In the genomic region with DNA sequence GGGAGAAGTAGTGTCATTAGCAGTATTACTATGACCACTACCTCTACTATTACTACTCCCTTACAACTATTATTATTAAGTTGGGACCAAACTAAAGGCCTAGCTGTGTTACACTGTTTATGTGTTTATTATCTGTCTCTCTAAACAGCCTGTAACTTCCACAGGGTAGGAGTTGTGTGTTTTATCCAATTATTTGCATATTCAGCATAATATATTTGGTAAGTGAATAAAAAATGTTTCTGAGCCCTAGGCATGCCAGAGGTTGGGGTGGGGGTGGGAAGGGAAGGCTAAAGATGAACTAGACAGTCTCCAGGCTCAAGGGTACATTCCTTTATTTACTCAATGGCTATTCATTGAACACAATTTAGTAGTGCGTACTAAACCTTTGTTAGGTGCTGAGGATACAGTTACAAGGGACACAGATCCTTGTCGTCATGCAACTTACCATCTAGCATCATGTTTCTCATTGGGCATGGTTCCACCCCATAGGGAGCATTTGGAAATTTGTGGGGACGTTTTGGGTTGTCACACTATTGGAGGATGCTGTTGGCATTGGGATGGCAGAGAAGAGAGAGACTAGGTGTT, we compare ENCODE assay signal across 2 cellular contexts.
TF ChIP-seq lines count a peak whose summit lies in the region.

No MANE protein-coding gene starts in this region.

TF ChIP-seq in K562, 482 proteins besides CTCF, POLR2A, EP300 and RAD21 (continued from another document):
- TF ChIP-seq, protein P1, sequence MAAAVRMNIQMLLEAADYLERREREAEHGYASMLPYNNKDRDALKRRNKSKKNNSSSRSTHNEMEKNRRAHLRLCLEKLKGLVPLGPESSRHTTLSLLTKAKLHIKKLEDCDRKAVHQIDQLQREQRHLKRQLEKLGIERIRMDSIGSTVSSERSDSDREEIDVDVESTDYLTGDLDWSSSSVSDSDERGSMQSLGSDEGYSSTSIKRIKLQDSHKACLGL (CRISPR knock-in tag; IDR thresholded peaks at IDR 0.05; ENCODE audit: borderline replicate concordance, poor library complexity, severe bottlenecking) = no peak
- TF ChIP-seq ZNF583 (CRISPR knock-in tag; IDR thresholded peaks at IDR 0.05) = no peak
- TF ChIP-seq HDAC8 (tag; IDR thresholded peaks at IDR 0.05) = no peak
- TF ChIP-seq, protein P2, sequence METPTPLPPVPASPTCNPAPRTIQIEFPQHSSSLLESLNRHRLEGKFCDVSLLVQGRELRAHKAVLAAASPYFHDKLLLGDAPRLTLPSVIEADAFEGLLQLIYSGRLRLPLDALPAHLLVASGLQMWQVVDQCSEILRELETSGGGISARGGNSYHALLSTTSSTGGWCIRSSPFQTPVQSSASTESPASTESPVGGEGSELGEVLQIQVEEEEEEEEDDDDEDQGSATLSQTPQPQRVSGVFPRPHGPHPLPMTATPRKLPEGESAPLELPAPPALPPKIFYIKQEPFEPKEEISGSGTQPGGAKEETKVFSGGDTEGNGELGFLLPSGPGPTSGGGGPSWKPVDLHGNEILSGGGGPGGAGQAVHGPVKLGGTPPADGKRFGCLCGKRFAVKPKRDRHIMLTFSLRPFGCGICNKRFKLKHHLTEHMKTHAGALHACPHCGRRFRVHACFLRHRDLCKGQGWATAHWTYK (CRISPR knock-in tag; IDR thresholded peaks at IDR 0.05) = no peak
- TF ChIP-seq, protein P3, sequence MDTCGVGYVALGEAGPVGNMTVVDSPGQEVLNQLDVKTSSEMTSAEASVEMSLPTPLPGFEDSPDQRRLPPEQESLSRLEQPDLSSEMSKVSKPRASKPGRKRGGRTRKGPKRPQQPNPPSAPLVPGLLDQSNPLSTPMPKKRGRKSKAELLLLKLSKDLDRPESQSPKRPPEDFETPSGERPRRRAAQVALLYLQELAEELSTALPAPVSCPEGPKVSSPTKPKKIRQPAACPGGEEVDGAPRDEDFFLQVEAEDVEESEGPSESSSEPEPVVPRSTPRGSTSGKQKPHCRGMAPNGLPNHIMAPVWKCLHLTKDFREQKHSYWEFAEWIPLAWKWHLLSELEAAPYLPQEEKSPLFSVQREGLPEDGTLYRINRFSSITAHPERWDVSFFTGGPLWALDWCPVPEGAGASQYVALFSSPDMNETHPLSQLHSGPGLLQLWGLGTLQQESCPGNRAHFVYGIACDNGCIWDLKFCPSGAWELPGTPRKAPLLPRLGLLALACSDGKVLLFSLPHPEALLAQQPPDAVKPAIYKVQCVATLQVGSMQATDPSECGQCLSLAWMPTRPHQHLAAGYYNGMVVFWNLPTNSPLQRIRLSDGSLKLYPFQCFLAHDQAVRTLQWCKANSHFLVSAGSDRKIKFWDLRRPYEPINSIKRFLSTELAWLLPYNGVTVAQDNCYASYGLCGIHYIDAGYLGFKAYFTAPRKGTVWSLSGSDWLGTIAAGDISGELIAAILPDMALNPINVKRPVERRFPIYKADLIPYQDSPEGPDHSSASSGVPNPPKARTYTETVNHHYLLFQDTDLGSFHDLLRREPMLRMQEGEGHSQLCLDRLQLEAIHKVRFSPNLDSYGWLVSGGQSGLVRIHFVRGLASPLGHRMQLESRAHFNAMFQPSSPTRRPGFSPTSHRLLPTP (IDR thresholded peaks at IDR 0.05; ENCODE audit: borderline replicate concordance, extremely low read depth, insufficient read length) = no peak
- no peak for TF ChIP-seq ZNF24 (IDR thresholded peaks at IDR 0.05)
- no peak for TF ChIP-seq BCL6 (CRISPR knock-in tag; IDR thresholded peaks at IDR 0.05)
- TF ChIP-seq NR3C1 (CRISPR knock-in tag; IDR thresholded peaks at IDR 0.05) = no peak

TF ChIP-seq in HepG2, 621 proteins besides CTCF, POLR2A, EP300 and RAD21 (continued from another document and continues in another):
- TF ChIP-seq, protein P4, sequence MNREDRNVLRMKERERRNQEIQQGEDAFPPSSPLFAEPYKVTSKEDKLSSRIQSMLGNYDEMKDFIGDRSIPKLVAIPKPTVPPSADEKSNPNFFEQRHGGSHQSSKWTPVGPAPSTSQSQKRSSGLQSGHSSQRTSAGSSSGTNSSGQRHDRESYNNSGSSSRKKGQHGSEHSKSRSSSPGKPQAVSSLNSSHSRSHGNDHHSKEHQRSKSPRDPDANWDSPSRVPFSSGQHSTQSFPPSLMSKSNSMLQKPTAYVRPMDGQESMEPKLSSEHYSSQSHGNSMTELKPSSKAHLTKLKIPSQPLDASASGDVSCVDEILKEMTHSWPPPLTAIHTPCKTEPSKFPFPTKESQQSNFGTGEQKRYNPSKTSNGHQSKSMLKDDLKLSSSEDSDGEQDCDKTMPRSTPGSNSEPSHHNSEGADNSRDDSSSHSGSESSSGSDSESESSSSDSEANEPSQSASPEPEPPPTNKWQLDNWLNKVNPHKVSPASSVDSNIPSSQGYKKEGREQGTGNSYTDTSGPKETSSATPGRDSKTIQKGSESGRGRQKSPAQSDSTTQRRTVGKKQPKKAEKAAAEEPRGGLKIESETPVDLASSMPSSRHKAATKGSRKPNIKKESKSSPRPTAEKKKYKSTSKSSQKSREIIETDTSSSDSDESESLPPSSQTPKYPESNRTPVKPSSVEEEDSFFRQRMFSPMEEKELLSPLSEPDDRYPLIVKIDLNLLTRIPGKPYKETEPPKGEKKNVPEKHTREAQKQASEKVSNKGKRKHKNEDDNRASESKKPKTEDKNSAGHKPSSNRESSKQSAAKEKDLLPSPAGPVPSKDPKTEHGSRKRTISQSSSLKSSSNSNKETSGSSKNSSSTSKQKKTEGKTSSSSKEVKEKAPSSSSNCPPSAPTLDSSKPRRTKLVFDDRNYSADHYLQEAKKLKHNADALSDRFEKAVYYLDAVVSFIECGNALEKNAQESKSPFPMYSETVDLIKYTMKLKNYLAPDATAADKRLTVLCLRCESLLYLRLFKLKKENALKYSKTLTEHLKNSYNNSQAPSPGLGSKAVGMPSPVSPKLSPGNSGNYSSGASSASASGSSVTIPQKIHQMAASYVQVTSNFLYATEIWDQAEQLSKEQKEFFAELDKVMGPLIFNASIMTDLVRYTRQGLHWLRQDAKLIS (CRISPR knock-in tag; IDR thresholded peaks at IDR 0.05) = no peak
- TF ChIP-seq ZNF12 (CRISPR knock-in tag; IDR thresholded peaks at IDR 0.05) (no peak), CHCHD3 (CRISPR knock-in tag; IDR thresholded peaks at IDR 0.05) (no peak), ZNF614 (CRISPR knock-in tag; IDR thresholded peaks at IDR 0.05; ENCODE audit: borderline replicate concordance) (0 out of 2 replicates have a peak, but pooled peaks have one; percentile 45), HNF4G (IDR thresholded peaks at IDR 0.05; ENCODE audit: borderline replicate concordance, low read depth, low read length) (0 out of 2 replicates have a peak, but pooled peaks have one; percentile 10), HNF4G (CRISPR knock-in tag; IDR thresholded peaks at IDR 0.05; ENCODE audit: borderline replicate concordance, low read depth) (no peak), FOXC1 (CRISPR knock-in tag; IDR thresholded peaks at IDR 0.05; ENCODE audit: borderline replicate concordance) (no peak), POGZ (CRISPR knock-in tag; IDR thresholded peaks at IDR 0.05) (peak; percentile 65; the same call in 1 of the 2 replicates), SOX6 (IDR thresholded peaks at IDR 0.05) (no peak), SOX6 (CRISPR knock-in tag; IDR thresholded peaks at IDR 0.05) (peak; percentile 60; the same call in 1 of the 2 replicates), ZNF460 (CRISPR knock-in tag; IDR thresholded peaks at IDR 0.05; ENCODE audit: borderline replicate concordance) (no peak), ZNF562 (CRISPR knock-in tag; IDR thresholded peaks at IDR 0.05; ENCODE audit: borderline replicate concordance) (no peak), ZNF850 (CRISPR knock-in tag; conservative IDR thresholded peaks at IDR 0.05) (no peak), WIZ (CRISPR knock-in tag; IDR thresholded peaks at IDR 0.05) (no peak), ZMYM2 (CRISPR knock-in tag; IDR thresholded peaks at IDR 0.05) (0 out of 2 replicates have a peak, but pooled peaks have one; percentile 35), PAWR (CRISPR knock-in tag; IDR thresholded peaks at IDR 0.05; ENCODE audit: borderline replicate concordance) (no peak), MIER2 (CRISPR knock-in tag; IDR thresholded peaks at IDR 0.05) (no peak), TEAD2 (CRISPR knock-in tag; IDR thresholded peaks at IDR 0.05) (no peak), RBM22 (optimal IDR thresholded peaks at IDR 0.05; ENCODE audit: low read length) (no peak), MTA1 (CRISPR knock-in tag; IDR thresholded peaks at IDR 0.05; ENCODE audit: borderline replicate concordance) (no peak), TOPORS (CRISPR knock-in tag; IDR thresholded peaks at IDR 0.05) (no peak), ZFP37 (CRISPR knock-in tag; IDR thresholded peaks at IDR 0.05; ENCODE audit: borderline replicate concordance) (no peak), SNAPC2 (CRISPR knock-in tag; IDR thresholded peaks at IDR 0.05) (no peak), EED (CRISPR knock-in tag; IDR thresholded peaks at IDR 0.05) (no peak), ZNF547 (CRISPR knock-in tag; IDR thresholded peaks at IDR 0.05) (no peak), SOX13 (IDR thresholded peaks at IDR 0.05) (no peak), SOX13 (CRISPR knock-in tag; conservative IDR thresholded peaks at IDR 0.05 in 1 of 2, IDR thresholded peaks at IDR 0.05 in 1 of 2) (peak in 1 of 2 experiments; percentile 64; a peak in 2 of 4 replicates), MAFF (IDR thresholded peaks at IDR 0.05; ENCODE audit: low read depth, low read length) (peak; percentile 91), ZNF557 (CRISPR knock-in tag; IDR thresholded peaks at IDR 0.05) (no peak), GATAD2A (CRISPR knock-in tag; IDR thresholded peaks at IDR 0.05) (peak; percentile 64)
- TF ChIP-seq, protein P5, sequence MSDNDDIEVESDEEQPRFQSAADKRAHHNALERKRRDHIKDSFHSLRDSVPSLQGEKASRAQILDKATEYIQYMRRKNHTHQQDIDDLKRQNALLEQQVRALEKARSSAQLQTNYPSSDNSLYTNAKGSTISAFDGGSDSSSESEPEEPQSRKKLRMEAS (IDR thresholded peaks at IDR 0.05) = no peak
- TF ChIP-seq, protein P6, sequence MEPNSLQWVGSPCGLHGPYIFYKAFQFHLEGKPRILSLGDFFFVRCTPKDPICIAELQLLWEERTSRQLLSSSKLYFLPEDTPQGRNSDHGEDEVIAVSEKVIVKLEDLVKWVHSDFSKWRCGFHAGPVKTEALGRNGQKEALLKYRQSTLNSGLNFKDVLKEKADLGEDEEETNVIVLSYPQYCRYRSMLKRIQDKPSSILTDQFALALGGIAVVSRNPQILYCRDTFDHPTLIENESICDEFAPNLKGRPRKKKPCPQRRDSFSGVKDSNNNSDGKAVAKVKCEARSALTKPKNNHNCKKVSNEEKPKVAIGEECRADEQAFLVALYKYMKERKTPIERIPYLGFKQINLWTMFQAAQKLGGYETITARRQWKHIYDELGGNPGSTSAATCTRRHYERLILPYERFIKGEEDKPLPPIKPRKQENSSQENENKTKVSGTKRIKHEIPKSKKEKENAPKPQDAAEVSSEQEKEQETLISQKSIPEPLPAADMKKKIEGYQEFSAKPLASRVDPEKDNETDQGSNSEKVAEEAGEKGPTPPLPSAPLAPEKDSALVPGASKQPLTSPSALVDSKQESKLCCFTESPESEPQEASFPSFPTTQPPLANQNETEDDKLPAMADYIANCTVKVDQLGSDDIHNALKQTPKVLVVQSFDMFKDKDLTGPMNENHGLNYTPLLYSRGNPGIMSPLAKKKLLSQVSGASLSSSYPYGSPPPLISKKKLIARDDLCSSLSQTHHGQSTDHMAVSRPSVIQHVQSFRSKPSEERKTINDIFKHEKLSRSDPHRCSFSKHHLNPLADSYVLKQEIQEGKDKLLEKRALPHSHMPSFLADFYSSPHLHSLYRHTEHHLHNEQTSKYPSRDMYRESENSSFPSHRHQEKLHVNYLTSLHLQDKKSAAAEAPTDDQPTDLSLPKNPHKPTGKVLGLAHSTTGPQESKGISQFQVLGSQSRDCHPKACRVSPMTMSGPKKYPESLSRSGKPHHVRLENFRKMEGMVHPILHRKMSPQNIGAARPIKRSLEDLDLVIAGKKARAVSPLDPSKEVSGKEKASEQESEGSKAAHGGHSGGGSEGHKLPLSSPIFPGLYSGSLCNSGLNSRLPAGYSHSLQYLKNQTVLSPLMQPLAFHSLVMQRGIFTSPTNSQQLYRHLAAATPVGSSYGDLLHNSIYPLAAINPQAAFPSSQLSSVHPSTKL (CRISPR knock-in tag; IDR thresholded peaks at IDR 0.05) = peak; percentile 41
- TF ChIP-seq, protein P7, sequence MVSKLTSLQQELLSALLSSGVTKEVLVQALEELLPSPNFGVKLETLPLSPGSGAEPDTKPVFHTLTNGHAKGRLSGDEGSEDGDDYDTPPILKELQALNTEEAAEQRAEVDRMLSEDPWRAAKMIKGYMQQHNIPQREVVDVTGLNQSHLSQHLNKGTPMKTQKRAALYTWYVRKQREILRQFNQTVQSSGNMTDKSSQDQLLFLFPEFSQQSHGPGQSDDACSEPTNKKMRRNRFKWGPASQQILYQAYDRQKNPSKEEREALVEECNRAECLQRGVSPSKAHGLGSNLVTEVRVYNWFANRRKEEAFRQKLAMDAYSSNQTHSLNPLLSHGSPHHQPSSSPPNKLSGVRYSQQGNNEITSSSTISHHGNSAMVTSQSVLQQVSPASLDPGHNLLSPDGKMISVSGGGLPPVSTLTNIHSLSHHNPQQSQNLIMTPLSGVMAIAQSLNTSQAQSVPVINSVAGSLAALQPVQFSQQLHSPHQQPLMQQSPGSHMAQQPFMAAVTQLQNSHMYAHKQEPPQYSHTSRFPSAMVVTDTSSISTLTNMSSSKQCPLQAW (CRISPR knock-in tag; IDR thresholded peaks at IDR 0.05) = peak; percentile 53; the same call in 1 of the 2 replicates
- TF ChIP-seq, protein P8, sequence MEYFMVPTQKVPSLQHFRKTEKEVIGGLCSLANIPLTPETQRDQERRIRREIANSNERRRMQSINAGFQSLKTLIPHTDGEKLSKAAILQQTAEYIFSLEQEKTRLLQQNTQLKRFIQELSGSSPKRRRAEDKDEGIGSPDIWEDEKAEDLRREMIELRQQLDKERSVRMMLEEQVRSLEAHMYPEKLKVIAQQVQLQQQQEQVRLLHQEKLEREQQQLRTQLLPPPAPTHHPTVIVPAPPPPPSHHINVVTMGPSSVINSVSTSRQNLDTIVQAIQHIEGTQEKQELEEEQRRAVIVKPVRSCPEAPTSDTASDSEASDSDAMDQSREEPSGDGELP (IDR thresholded peaks at IDR 0.05; ENCODE audit: borderline replicate concordance, low read depth) = no peak
- TF ChIP-seq, protein P9, sequence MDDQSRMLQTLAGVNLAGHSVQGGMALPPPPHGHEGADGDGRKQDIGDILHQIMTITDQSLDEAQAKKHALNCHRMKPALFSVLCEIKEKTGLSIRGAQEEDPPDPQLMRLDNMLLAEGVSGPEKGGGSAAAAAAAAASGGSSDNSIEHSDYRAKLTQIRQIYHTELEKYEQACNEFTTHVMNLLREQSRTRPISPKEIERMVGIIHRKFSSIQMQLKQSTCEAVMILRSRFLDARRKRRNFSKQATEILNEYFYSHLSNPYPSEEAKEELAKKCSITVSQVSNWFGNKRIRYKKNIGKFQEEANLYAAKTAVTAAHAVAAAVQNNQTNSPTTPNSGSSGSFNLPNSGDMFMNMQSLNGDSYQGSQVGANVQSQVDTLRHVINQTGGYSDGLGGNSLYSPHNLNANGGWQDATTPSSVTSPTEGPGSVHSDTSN (CRISPR knock-in tag; IDR thresholded peaks at IDR 0.05; ENCODE audit: borderline replicate concordance) = no peak
